ENCODE assay signal across 8 cellular contexts in the genomic region with DNA sequence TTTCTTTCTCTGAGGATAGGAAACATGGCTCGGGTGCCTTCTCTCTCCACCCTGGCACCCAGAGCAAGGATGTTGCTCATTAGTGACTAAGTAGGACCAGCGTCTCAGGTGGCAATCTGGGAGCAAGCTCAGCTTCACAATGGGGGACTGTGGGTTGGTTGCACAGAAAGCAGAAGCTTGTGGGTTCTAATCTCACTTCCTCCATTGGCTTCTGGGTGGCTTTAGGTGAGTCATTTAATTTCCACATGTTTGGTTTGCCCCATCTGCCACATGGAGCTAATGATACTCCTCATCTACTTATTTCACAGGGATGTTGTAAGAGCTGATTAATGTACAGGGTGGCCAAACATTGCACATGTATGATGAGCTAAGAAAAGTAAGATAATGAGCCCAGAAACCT. TPM values are rescaled to one million over a fixed set of nuclear protein-coding genes. Genes with fewer than 3 reads are reported as not detected.
DNase-seq lines count a peak whose midpoint lies in the region; ATAC-seq and TF ChIP-seq lines count a peak whose summit lies in the region.

No MANE protein-coding gene starts in this region.

- H4K20me1 ChIP-seq in OCI-LY1 (ENCODE audit: insufficient read depth, low read length), result no peaks in the 10 kb centered on the region

- H3K4me2 ChIP-seq in OCI-LY1 (ENCODE audit: low read length), result peak overlapping the region; percentile 22

- TF ChIP-seq CTCF in OCI-LY1 (IDR thresholded peaks at IDR 0.05; ENCODE audit: low read length) (no peak), brain (conservative IDR thresholded peaks at IDR 0.05) (no peak)

- ATAC-seq in GM18520 (IDR thresholded peaks at IDR 0.05; ENCODE audit: unreplicated experiment) (peak; percentile 94), HG02938 (IDR thresholded peaks at IDR 0.05; ENCODE audit: unreplicated experiment) (peak; percentile 97), sciatic nerve (peak; percentile 64)

- H3K9me3 Mint-ChIP-seq in brain, result peaks cover 0 to 9% (median 2%) of the 10 kb centered on the region in 5 experiments

- peak overlapping the region in 4 of 5 experiments; percentile 43 to 68 (median 58) for H3K27ac Mint-ChIP-seq in brain

- intact Hi-C loops in sciatic nerve (cut with DNase I), result no loop called here

- 0 out of 2 replicates have a peak, but pooled peaks cover 2% of the 10 kb centered on the region for H3K9me3 ChIP-seq in OCI-LY1 (ENCODE audit: low read length)

- H3K27ac ChIP-seq in OCI-LY1 (ENCODE audit: low read depth, low read length, poor library complexity, severe bottlenecking), result peak overlapping the region; percentile 56

- H3K9ac ChIP-seq in OCI-LY1 (ENCODE audit: low read length), result peak overlapping the region; percentile 5; the same call in 1 of the 2 replicates

- H3K36me3 Mint-ChIP-seq in brain, result no peaks in the 10 kb centered on the region

- peak overlapping the region; percentile 68; the same call in 1 of the 2 replicates for H2AFZ ChIP-seq in OCI-LY1 (ENCODE audit: low read length)

- DNase-seq in AG08396 (ENCODE audit: low spot score) (peak; percentile 56), sciatic nerve (ENCODE audit: low spot score) (no peak), DMS79 (lab: John Stamatoyannopoulos, UW) (no peak), NCI-H526 (lab: John Stamatoyannopoulos, UW) (no peak)

- no peaks in the 10 kb centered on the region for H3K27me3 ChIP-seq in OCI-LY1 (ENCODE audit: insufficient read depth, low read length)

- H3K9me2 ChIP-seq in OCI-LY1 (ENCODE audit: low read depth, low read length), result no peaks in the 10 kb centered on the region

- H3F3A ChIP-seq in OCI-LY1 (ENCODE audit: insufficient read depth, low read length), result no peaks in the 10 kb centered on the region

- H3K4me1 ChIP-seq in OCI-LY1 (ENCODE audit: insufficient read depth, low read length, severe bottlenecking), result peaks cover 25% of the 10 kb centered on the region

- H3K36me3 ChIP-seq in OCI-LY1 (ENCODE audit: insufficient read depth, low read length), result no peaks in the 10 kb centered on the region; the same call in 1 of the 2 replicates

- H3K4me3 ChIP-seq in OCI-LY1 (ENCODE audit: low read depth, low read length, poor library complexity, severe bottlenecking), result no peak overlapping the region

- H3K27me3 Mint-ChIP-seq in brain, result peaks cover 4% of the 10 kb centered on the region

- no peaks in the 10 kb centered on the region for H3K79me2 ChIP-seq in OCI-LY1 (ENCODE audit: insufficient read depth, low read length)

- no peak overlapping the region for H3K4me3 Mint-ChIP-seq in brain

- peaks cover 12% of the 10 kb centered on the region for H3K4me1 Mint-ChIP-seq in brain

RNA-seq across cellular contexts. Expression of a gene that starts 54.8 kb away (rescaled TPM):
- polyA plus RNA-seq in brain (ENCODE audit: insufficient read depth, low read depth, low replicate concordance), result 71.7 TPM
- 49.0 TPM for total RNA-seq in sciatic nerve
